In genomic region chr11:118167253-118167652, GRCh38 we compare ENCODE assay signal across 37 cellular contexts. TPM values are rescaled to one million over a fixed set of nuclear protein-coding genes. Genes with fewer than 3 reads are reported as not detected.
"Had no signal": no experiment of that assay in that cellular context is flagged by ENCODE, and none has a peak within 500 bp of the region (broad histone marks: within the 10 kb centered on the region; RNA-seq: fewer than 3 reads in every experiment).

No MANE protein-coding gene starts in this region.

- H3K36me3 Mint-ChIP-seq: activated CD4-positive, alpha-beta memory T cell treated with anti-CD3 and anti-CD28 coated beads for 36 hours; activated naive CD8-positive, alpha-beta T cell treated with anti-CD3 and anti-CD28 coated beads for 36 hours had no signal

- H3K4me3 ChIP-seq: adrenal gland, body of pancreas, breast epithelium had no signal

- H3K36me3 ChIP-seq: adrenal gland, brain microvascular endothelial cell, breast epithelium had no signal

- FAIRE-seq: astrocyte, TTC549 had no signal

- H3K4me1 Mint-ChIP-seq: activated B cell treated with CpG ODN at 0.5 μM for 24 hours; activated T-helper 17 cell treated with anti-CD3 and anti-CD28 coated beads, Interleukin-2, amount 50 U/mL, for 72 hours had no signal

- DNase-seq: activated B cell treated with CpG ODN at 0.5 μM for 24 hours; activated CD4-positive, alpha-beta memory T cell treated with anti-CD3 and anti-CD28 coated beads for 36 hours; activated CD4-positive, alpha-beta T cell treated with anti-CD3 and anti-CD28 coated beads for 4 hours; activated CD4-positive, alpha-beta T cell treated with anti-CD3 and anti-CD28 coated beads, Interleukin-2, amount 10 ng/mL, durations not matched to agents 24 days and 14 days; activated CD4-positive, alpha-beta T cell treated with anti-CD3 and anti-CD28 coated beads, Interleukin-2, amount 50 U/mL, for 1 hour; activated CD4-positive, alpha-beta T cell treated with anti-CD3 and anti-CD28 coated beads, Interleukin-2, amount 50 U/mL, for 4 hours; activated CD4-positive, CD25-positive, alpha-beta regulatory T cell treated with anti-CD3 and anti-CD28 coated beads, Interleukin-2, amount 50 U/mL, for 72 hours; activated CD8-positive, alpha-beta memory T cell treated with anti-CD3 and anti-CD28 coated beads, Interleukin-2, amount 50 U/mL, for 4 hours; activated CD8-positive, alpha-beta T cell treated with anti-CD3 and anti-CD28 coated beads for 36 hours; activated effector memory CD4-positive, alpha-beta T cell treated with anti-CD3 and anti-CD28 coated beads, Interleukin-2, amount 50 U/mL, for 16 hours; activated gamma-delta T cell treated with Interleukin-2 at 50 U/mL for 16 hours; activated naive CD4-positive, alpha-beta T cell; activated naive CD4-positive, alpha-beta T cell treated with anti-CD3 and anti-CD28 coated beads for 36 hours; activated naive CD4-positive, alpha-beta T cell treated with anti-CD3 and anti-CD28 coated beads, Interleukin-2, amount 50 U/mL, for 16 hours; activated naive CD8-positive, alpha-beta T cell treated with anti-CD3 and anti-CD28 coated beads for 36 hours; activated T-cell treated with anti-CD3 and anti-CD28 coated beads for 4 hours; activated T-cell treated with anti-CD3 and anti-CD28 coated beads, Interleukin-2, amount 50 U/mL, for 1 hour; activated T-cell treated with anti-CD3 and anti-CD28 coated beads, Interleukin-2, amount 50 U/mL, for 4 hours; activated T-cell treated with anti-CD3 and anti-CD28 coated beads, Interleukin-2, amount 50 U/mL, for 72 hours; adrenal gland; amniotic stem cell; brain microvascular endothelial cell; central memory CD4-positive, alpha-beta T cell; T-helper 1 cell; T-helper 2 cell; T-helper 9 cell had no signal

- H3K27ac Mint-ChIP-seq: activated B cell treated with CpG ODN at 0.5 μM for 24 hours; activated CD4-positive, alpha-beta memory T cell treated with anti-CD3 and anti-CD28 coated beads for 36 hours; activated CD4-positive, alpha-beta T cell treated with anti-CD3 and anti-CD28 coated beads, Interleukin-2, amount 10 ng/mL, durations not matched to agents 24 days and 14 days; activated CD8-positive, alpha-beta T cell treated with anti-CD3 and anti-CD28 coated beads for 36 hours; activated naive CD4-positive, alpha-beta T cell treated with anti-CD3 and anti-CD28 coated beads for 36 hours; activated naive CD8-positive, alpha-beta T cell treated with anti-CD3 and anti-CD28 coated beads for 36 hours; activated T-cell treated with anti-CD3 and anti-CD28 coated beads, Interleukin-2, amount 50 U/mL, for 72 hours; activated T-helper 1 cell treated with anti-CD3 and anti-CD28 coated beads, Interleukin-12 subunit alpha, Interleukin-12 subunit beta, Interleukin-2, Interleukin-4 antibody, amounts not matched to agents 30 ng/mL and 10 ng/mL and 1 ng/mL, durations not matched to agents 14 hours and 24 hours and 36 hours; activated T-helper 17 cell treated with anti-CD3 and anti-CD28 coated beads, Interleukin-2, amount 50 U/mL, for 72 hours; T-helper 1 cell treated with Interleukin-12 subunit alpha and Interleukin-12 subunit beta and Interleukin-4 antibody, amounts not matched to agents 30 μg/mL and 1 μg/mL, for 36 hours; T-helper 2 cell treated with Interferon-gamma antibody and Interleukin-4, amounts not matched to agents 5 μg/mL and 100 μg/mL, for 36 hours had no signal

- H3K9me3 Mint-ChIP-seq: activated B cell treated with CpG ODN at 0.5 μM for 24 hours; activated CD4-positive, alpha-beta memory T cell treated with anti-CD3 and anti-CD28 coated beads for 36 hours; activated CD4-positive, alpha-beta T cell treated with anti-CD3 and anti-CD28 coated beads, Interleukin-2, amount 10 ng/mL, durations not matched to agents 24 days and 14 days; activated CD8-positive, alpha-beta T cell treated with anti-CD3 and anti-CD28 coated beads for 36 hours; activated naive CD4-positive, alpha-beta T cell treated with anti-CD3 and anti-CD28 coated beads for 36 hours; activated naive CD8-positive, alpha-beta T cell treated with anti-CD3 and anti-CD28 coated beads for 36 hours; activated T-cell treated with anti-CD3 and anti-CD28 coated beads, Interleukin-2, amount 50 U/mL, for 4 hours; activated T-cell treated with anti-CD3 and anti-CD28 coated beads, Interleukin-2, amount 50 U/mL, for 72 hours; activated T-helper 1 cell treated with anti-CD3 and anti-CD28 coated beads, Interleukin-12 subunit alpha, Interleukin-12 subunit beta, Interleukin-2, Interleukin-4 antibody, amounts not matched to agents 30 ng/mL and 10 ng/mL and 1 ng/mL, durations not matched to agents 14 hours and 24 hours and 36 hours; activated T-helper 17 cell treated with anti-CD3 and anti-CD28 coated beads, Interleukin-2, amount 50 U/mL, for 72 hours; T-helper 1 cell treated with Interleukin-12 subunit alpha and Interleukin-12 subunit beta and Interleukin-4 antibody, amounts not matched to agents 30 μg/mL and 1 μg/mL, for 36 hours; T-helper 2 cell treated with Interferon-gamma antibody and Interleukin-4, amounts not matched to agents 5 μg/mL and 100 μg/mL, for 36 hours had no signal

- H3K9me3 ChIP-seq: adrenal gland, body of pancreas, breast epithelium had no signal

- H3K27me3 ChIP-seq: body of pancreas, breast epithelium had no signal

- H3K27ac ChIP-seq: adrenal gland, body of pancreas, brain microvascular endothelial cell, breast epithelium, VCaP had no signal

- H3K4me3 Mint-ChIP-seq: activated B cell treated with CpG ODN at 0.5 μM for 24 hours; activated CD4-positive, alpha-beta memory T cell treated with anti-CD3 and anti-CD28 coated beads for 36 hours; activated CD4-positive, alpha-beta T cell treated with anti-CD3 and anti-CD28 coated beads, Interleukin-2, amount 10 ng/mL, durations not matched to agents 24 days and 14 days; activated CD8-positive, alpha-beta T cell treated with anti-CD3 and anti-CD28 coated beads for 36 hours; activated naive CD4-positive, alpha-beta T cell treated with anti-CD3 and anti-CD28 coated beads for 36 hours; activated naive CD8-positive, alpha-beta T cell treated with anti-CD3 and anti-CD28 coated beads for 36 hours; activated T-cell treated with anti-CD3 and anti-CD28 coated beads, Interleukin-2, amount 50 U/mL, for 4 hours; activated T-cell treated with anti-CD3 and anti-CD28 coated beads, Interleukin-2, amount 50 U/mL, for 72 hours; activated T-helper 1 cell treated with anti-CD3 and anti-CD28 coated beads, Interleukin-12 subunit alpha, Interleukin-12 subunit beta, Interleukin-2, Interleukin-4 antibody, amounts not matched to agents 30 ng/mL and 10 ng/mL and 1 ng/mL, durations not matched to agents 14 hours and 24 hours and 36 hours; activated T-helper 17 cell treated with anti-CD3 and anti-CD28 coated beads, Interleukin-2, amount 50 U/mL, for 72 hours; T-helper 1 cell treated with Interleukin-12 subunit alpha and Interleukin-12 subunit beta and Interleukin-4 antibody, amounts not matched to agents 30 μg/mL and 1 μg/mL, for 36 hours; T-helper 2 cell treated with Interferon-gamma antibody and Interleukin-4, amounts not matched to agents 5 μg/mL and 100 μg/mL, for 36 hours had no signal

- ATAC-seq: activated CD8-positive, alpha-beta T cell treated with anti-CD3 and anti-CD28 coated beads for 36 hours; activated T-cell treated with anti-CD3 and anti-CD28 coated beads, Interleukin-2, amount 50 U/mL, for 4 hours; activated T-cell treated with anti-CD3 and anti-CD28 coated beads, Interleukin-2, amount 50 U/mL, for 72 hours; activated T-helper 17 cell treated with anti-CD3 and anti-CD28 coated beads, Interleukin-2, amount 50 U/mL, for 72 hours; body of pancreas had no signal

RNA-seq across cellular contexts. Expression of gene SCN2B, which starts 9.2 kb away (rescaled TPM):
- total RNA-seq: activated B cell treated with CpG ODN at 0.5 μM for 24 hours; activated CD4-positive, alpha-beta memory T cell treated with anti-CD3 and anti-CD28 coated beads for 36 hours; activated CD8-positive, alpha-beta memory T cell treated with anti-CD3 and anti-CD28 coated beads for 36 hours; activated CD8-positive, alpha-beta T cell treated with anti-CD3 and anti-CD28 coated beads for 36 hours; activated naive CD4-positive, alpha-beta T cell treated with anti-CD3 and anti-CD28 coated beads for 36 hours; activated naive CD8-positive, alpha-beta T cell treated with anti-CD3 and anti-CD28 coated beads for 36 hours; activated T-cell treated with anti-CD3 and anti-CD28 coated beads, Interleukin-2, amount 50 U/mL, for 4 hours; activated T-cell treated with anti-CD3 and anti-CD28 coated beads, Interleukin-2, amount 50 U/mL, for 72 hours; activated T-helper 1 cell treated with anti-CD3 and anti-CD28 coated beads, Interleukin-12 subunit alpha, Interleukin-12 subunit beta, Interleukin-2, Interleukin-4 antibody, amounts not matched to agents 30 ng/mL and 10 ng/mL and 1 ng/mL, durations not matched to agents 14 hours and 24 hours and 36 hours had no signal
- polyA plus RNA-seq: aorta had no signal

RNA-seq across cellular contexts. Expression of gene SCN4B, which starts 14.6 kb away (rescaled TPM):
- total RNA-seq: activated B cell treated with CpG ODN at 0.5 μM for 24 hours; activated T-cell treated with anti-CD3 and anti-CD28 coated beads, Interleukin-2, amount 50 U/mL, for 4 hours had no signal

RNA-seq across cellular contexts. Expression of gene JAML, which starts 57.6 kb away (rescaled TPM):
- total RNA-seq: astrocyte had no signal
